Comparison of ENCODE assay signal across 8 cellular contexts in genomic region chr3:48556796-48557626, GRCh38. TPM values are rescaled to one million over a fixed set of nuclear protein-coding genes. Genes with fewer than 3 reads are reported as not detected.
A peak's percentile ranks its signal among the peaks of the same experiment; 100 is the strongest.
DNase-seq lines count a peak whose midpoint lies in the region; FAIRE-seq and TF ChIP-seq lines count a peak whose summit lies in the region.

PFKFB4 (minus strand) TSS chr3:48556803; CDS start chr3:48556777, 26 bp downstream.

- H3K4me3 ChIP-seq in HAP-1 (peak within 1 kb of the TSS; percentile 52), MG63 (peak within 1 kb of the TSS; percentile 57)

- in situ Hi-C loops in HAP-1 (cut with MboI; ENCODE audit: low sequenced_read_pairs) = no loop called here

- H3K9me3 Mint-ChIP-seq in nephron progenitor cell = no peaks in the 10 kb centered on the region
- no peaks in the 10 kb centered on the region for H3K9me3 Mint-ChIP-seq in stimulated activated naive CD8-positive, alpha-beta T cell treated with anti-CD3 and anti-CD28 coated beads, Interleukin-15, Interleukin-2, amounts not matched to agents 100 ng/mL and 50 ng/mL, for 24 hours

- peaks cover 8% of the 10 kb centered on the region for H3K4me1 ChIP-seq in HAP-1

- FAIRE-seq in G401.6 (lab: Jason Lieb, UNC) = peak; percentile 98

- no peaks in the 10 kb centered on the region for H3K9me3 ChIP-seq in HAP-1
- no peaks in the 10 kb centered on the region for H3K9me3 ChIP-seq in MG63

- peak within 1 kb of the TSS; percentile 92 for H3K4me3 Mint-ChIP-seq in nephron progenitor cell
- peak within 1 kb of the TSS; percentile 87 for H3K4me3 Mint-ChIP-seq in stimulated activated naive CD8-positive, alpha-beta T cell treated with anti-CD3 and anti-CD28 coated beads, Interleukin-15, Interleukin-2, amounts not matched to agents 100 ng/mL and 50 ng/mL, for 24 hours

- no peaks in the 10 kb centered on the region for H3K27me3 Mint-ChIP-seq in nephron progenitor cell (ENCODE audit: low read depth, poor library complexity)
- H3K27me3 Mint-ChIP-seq in stimulated activated naive CD8-positive, alpha-beta T cell treated with anti-CD3 and anti-CD28 coated beads, Interleukin-15, Interleukin-2, amounts not matched to agents 100 ng/mL and 50 ng/mL, for 24 hours = no peaks in the 10 kb centered on the region

- H3K36me3 Mint-ChIP-seq in nephron progenitor cell (ENCODE audit: low read depth) = peaks cover 8% of the 10 kb centered on the region
- no peaks in the 10 kb centered on the region for H3K36me3 Mint-ChIP-seq in stimulated activated naive CD8-positive, alpha-beta T cell treated with anti-CD3 and anti-CD28 coated beads, Interleukin-15, Interleukin-2, amounts not matched to agents 100 ng/mL and 50 ng/mL, for 24 hours (ENCODE audit: low read depth)

- no peaks in the 10 kb centered on the region for H3K27me3 ChIP-seq in HAP-1 (ENCODE audit: low read depth)
- H3K27me3 ChIP-seq in MG63 = no peaks in the 10 kb centered on the region

- H3K4me1 Mint-ChIP-seq in nephron progenitor cell = peaks cover 73% of the 10 kb centered on the region
- H3K4me1 Mint-ChIP-seq in stimulated activated naive CD8-positive, alpha-beta T cell treated with anti-CD3 and anti-CD28 coated beads, Interleukin-15, Interleukin-2, amounts not matched to agents 100 ng/mL and 50 ng/mL, for 24 hours (ENCODE audit: low read depth) = peaks cover 37% of the 10 kb centered on the region

- H3K36me3 ChIP-seq in HAP-1 (replicated peaks) (no peaks in the 10 kb centered on the region), MG63 (no peaks in the 10 kb centered on the region)

- DNase-seq in HAP-1 (ENCODE audit: low spot score in 2 of 2) (peak; percentile 97 to 99), MG63 (peak; percentile 95), SHP77 treated with DMSO at 0.1 percent for 48 hours (lab: John Stamatoyannopoulos, UW) (peak; percentile 93), activated gamma-delta T cell (lab: John Stamatoyannopoulos, UW) (peak; percentile 96), fibroblast of the conjunctiva (ENCODE audit: low read depth) (peak; percentile 100), nephron progenitor cell (peak; percentile 99)

- peak within 1 kb of the TSS; percentile 98 for H3K27ac Mint-ChIP-seq in nephron progenitor cell
- peak within 1 kb of the TSS; percentile 92 for H3K27ac Mint-ChIP-seq in stimulated activated naive CD8-positive, alpha-beta T cell treated with anti-CD3 and anti-CD28 coated beads, Interleukin-15, Interleukin-2, amounts not matched to agents 100 ng/mL and 50 ng/mL, for 24 hours

- no peak for TF ChIP-seq CTCF in nephron progenitor cell (IDR thresholded peaks at IDR 0.05)

RNA-seq across cellular contexts. Expression of gene PFKFB4, which starts in this region (rescaled TPM):
- 0.84 and 3.2 TPM in 2 replicates for total RNA-seq in MG63 (2014; rRNA removed; shearing (Covaris generic); ENCODE audit: low replicate concordance)

Comparison
In these comparisons a context has a peak if more than half of its experiments do, and no peak if none do; other contexts are left out.
1. Peak in every context shown above with its lines: DNase-seq and H3K4me3 ChIP-seq.